9 cellular contexts compared by ENCODE assay signal in genomic region chr13:98977568-98978270, GRCh38. TPM values are rescaled to one million over a fixed set of nuclear protein-coding genes. Genes with fewer than 3 reads are reported as not detected.
DNase-seq lines count a peak whose midpoint lies in the region; ATAC-seq and TF ChIP-seq lines count a peak whose summit lies in the region.
"Had no signal": no experiment of that assay in that cellular context is flagged by ENCODE, and none has a peak within 500 bp of the region (broad histone marks: within the 10 kb centered on the region; RNA-seq: fewer than 3 reads in every experiment).

Gene DOCK9 (minus strand): TSS chr13:98978064. CDS start chr13:98977909, 155 bp downstream.

- peaks cover 85% of the 10 kb centered on the region for H3K4me1 Mint-ChIP-seq in CD8-positive, alpha-beta T cell (ENCODE audit: low read depth)

- POLR2A ChIA-PET in CD8-positive, alpha-beta T cell (lab: Charles Lee), result interaction anchor here (0.7 to 1.0 kb wide), 2 partner anchors 10 to 436 kb away, joined by 3 to 4 read pairs; no protein-coding TSS in a partner anchor

- DNase-seq in CD8-positive, alpha-beta T cell, result no peak
- DNase-seq in Peyer's patch, result peak in 1 of 3 donors; percentile 57
- DNase-seq in epidermal melanocyte (ENCODE audit: insufficient read length, low spot score), result peak; percentile 57
- DNase-seq in midbrain (lab: John Stamatoyannopoulos, UW), result peak; percentile 86
- DNase-seq in transverse colon, result peak; percentile 34
- no peak for DNase-seq in OCI-M2 (lab: John Stamatoyannopoulos, UW; ENCODE audit: unreplicated experiment)

- no peak within 1 kb of the TSS for H3K4me3 Mint-ChIP-seq in CD8-positive, alpha-beta T cell

- no peaks in the 10 kb centered on the region for H3K9me3 ChIP-seq in CD8-positive, alpha-beta T cell (ENCODE audit: low read length)
- H3K9me3 ChIP-seq in Peyer's patch, result no peaks in the 10 kb centered on the region
- H3K9me3 ChIP-seq in transverse colon, result no peaks in the 10 kb centered on the region
- H3K9me3 ChIP-seq: neutrophil had no signal

- TF ChIP-seq EP300 in transverse colon (IDR thresholded peaks at IDR 0.05; ENCODE audit: low read depth), result no peak

- intact Hi-C loops in CD8-positive, alpha-beta T cell (cut with DNase I, micrococcal nuclease), result no loop called here
- intact Hi-C loops in transverse colon (cut with DNase I; ENCODE audit: low total_unique reads), result no loop called here

- H3K27me3 ChIP-seq in CD8-positive, alpha-beta T cell (ENCODE audit: insufficient read depth, low read length), result no peaks in the 10 kb centered on the region
- H3K27me3 ChIP-seq in Peyer's patch, result no peaks in the 10 kb centered on the region
- H3K27me3 ChIP-seq in transverse colon, result no peaks in the 10 kb centered on the region

- H3K27me3 Mint-ChIP-seq in CD8-positive, alpha-beta T cell (ENCODE audit: low read depth), result no peaks in the 10 kb centered on the region

- in situ Hi-C loops in transverse colon (cut with MboI; ENCODE audit: low pct_ligation_motif_present in 1 of 4, low pct_unique_long_range_greater_than_20kb in 1 of 4, low sequenced_read_pairs in 3 of 4), result no loop called here

- CTCF ChIA-PET in CD8-positive, alpha-beta T cell (lab: Charles Lee), result interaction anchor here (0.5 to 1.1 kb wide), 2 partner anchors 144 to 199 kb away, joined by 3 to 5 read pairs; no protein-coding TSS in a partner anchor

- H3K4me1 ChIP-seq in CD8-positive, alpha-beta T cell (ENCODE audit: insufficient read depth, low read length), result peaks cover 62% of the 10 kb centered on the region
- H3K4me1 ChIP-seq in Peyer's patch (peaks cover 0 to 13% (median 0%) of the 10 kb centered on the region in 4 donors), transverse colon (peaks cover 21 to 37% (median 22%) of the 10 kb centered on the region in 4 donors)

- H3K4me3 ChIP-seq in CD8-positive, alpha-beta T cell (ENCODE audit: low read depth, low read length), result no peak within 1 kb of the TSS
- H3K4me3 ChIP-seq in Peyer's patch (peak within 1 kb of the TSS in 3 of 4 donors; percentile 6 to 46 (median 45)), transverse colon (peak within 1 kb of the TSS; percentile 8 to 48 (median 24))

- H3K27ac ChIP-seq in CD8-positive, alpha-beta T cell (ENCODE audit: low read depth, low read length), result no peak within 1 kb of the TSS
- peak within 1 kb of the TSS in 1 of 4 donors; percentile 10 for H3K27ac ChIP-seq in Peyer's patch
- H3K27ac ChIP-seq in transverse colon, result peak within 1 kb of the TSS; percentile 50 to 71 (median 67)
- H3K27ac ChIP-seq: neutrophil had no signal

- ATAC-seq in CD8-positive, alpha-beta T cell, result no peak
- ATAC-seq in GM21723 (IDR thresholded peaks at IDR 0.05; ENCODE audit: unreplicated experiment) (no peak), GM18861 (IDR thresholded peaks at IDR 0.05; ENCODE audit: unreplicated experiment) (no peak)

- TF ChIP-seq CTCF in CD8-positive, alpha-beta T cell (IDR thresholded peaks at IDR 0.05), result no peak
- TF ChIP-seq CTCF in Peyer's patch (IDR thresholded peaks at IDR 0.05), result no peak
- no peak for TF ChIP-seq CTCF in transverse colon (IDR thresholded peaks at IDR 0.05)

- peak within 1 kb of the TSS; percentile 10 for H3K27ac Mint-ChIP-seq in CD8-positive, alpha-beta T cell

- WGBS in transverse colon (ENCODE audit: low coverage in 1 of 2), 2 donors, result 27 to 43% methylated on average over 11 to 16 of the region's 16 CpGs

- H3K36me3 Mint-ChIP-seq in CD8-positive, alpha-beta T cell, result no peaks in the 10 kb centered on the region

- H3K9me3 Mint-ChIP-seq in CD8-positive, alpha-beta T cell, result no peaks in the 10 kb centered on the region

- TF ChIP-seq POLR2A in Peyer's patch (IDR thresholded peaks at IDR 0.05) (no peak), transverse colon (IDR thresholded peaks at IDR 0.05) (no peak)

- no peaks in the 10 kb centered on the region for H3K36me3 ChIP-seq in CD8-positive, alpha-beta T cell (ENCODE audit: insufficient read depth, low read length)
- H3K36me3 ChIP-seq in Peyer's patch (no peaks in the 10 kb centered on the region), transverse colon (no peaks in the 10 kb centered on the region)
- H3K36me3 ChIP-seq: neutrophil had no signal

RNA-seq across cellular contexts. Expression of gene DOCK9, which starts in this region (rescaled TPM):
- 10 to 100 TPM; 66.3 to 75.5 TPM for total RNA-seq in CD8-positive, alpha-beta T cell
- 100 to 1,000 TPM in 1 of 4 donors, 10 to 100 TPM in 3; 52.5 to 166 (median 54.2) TPM for total RNA-seq in Peyer's patch
- total RNA-seq in transverse colon, result 100 to 1,000 TPM in 1 of 4 donors, 10 to 100 TPM in 3; 44.5 to 120 (median 71.4) TPM

Comparison
In these comparisons a context has a peak if more than half of its experiments do, and no peak if none do; other contexts are left out.
1. DNase-seq: peak in epidermal melanocyte (single experiment), midbrain (single experiment) and transverse colon (single experiment); none in CD8-positive, alpha-beta T cell (0 of 7) and OCI-M2 (single experiment).